1 cellular context compared by ENCODE assay signal in genomic region chr3:13574083-13574797, GRCh38.
TF ChIP-seq lines count a peak whose summit lies in the region.

No MANE protein-coding gene starts in this region.

TF ChIP-seq in IMR-90, 13 proteins besides CTCF, POLR2A, EP300 and RAD21 (continued from another document):
- no peak for TF ChIP-seq RFX5 (IDR thresholded peaks at IDR 0.05; ENCODE audit: low read depth, low read length)
- TF ChIP-seq MXI1 (IDR thresholded peaks at IDR 0.05; ENCODE audit: borderline replicate concordance, low read depth, low read length) = no peak
